In the genomic region with DNA sequence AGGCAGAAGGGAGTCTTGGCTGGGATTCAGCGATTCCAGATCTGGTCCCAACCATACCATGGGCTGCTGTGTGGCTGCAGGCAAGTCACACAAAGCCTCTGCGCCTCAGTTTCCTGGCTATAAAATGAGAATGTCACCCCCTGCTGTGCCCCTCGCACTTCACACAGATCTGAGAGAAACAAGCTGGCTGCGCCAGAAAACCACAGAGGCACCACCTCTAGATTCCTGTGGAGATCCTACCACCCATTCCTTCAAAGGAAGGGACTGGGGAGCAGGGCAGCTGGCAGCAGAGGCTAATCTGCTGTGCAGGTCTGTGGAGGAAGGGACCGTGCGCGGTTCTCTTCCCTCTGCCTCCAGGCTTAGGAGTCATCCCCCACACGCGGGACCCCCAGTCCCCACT, we compare ENCODE assay signal across 10 cellular contexts. TPM values are rescaled to one million over a fixed set of nuclear protein-coding genes. Genes with fewer than 3 reads are reported as not detected.
DNase-seq lines count a peak whose midpoint lies in the region; ATAC-seq, FAIRE-seq and TF ChIP-seq lines count a peak whose summit lies in the region.
"Had no signal": no experiment of that assay in that cellular context is flagged by ENCODE, and none has a peak within 500 bp of the region (broad histone marks: within the 10 kb centered on the region; RNA-seq: fewer than 3 reads in every experiment).

No MANE protein-coding gene starts in this region.

- H3K4me3 ChIP-seq in skin epidermis = peak overlapping the region in 5 of 7 experiments; percentile 26 to 39 (median 30)

- H3K27ac ChIP-seq in skin epidermis = peak overlapping the region; percentile 66 to 97 (median 84)

- DNase-seq in GM19239 (ENCODE audit: insufficient read length, low spot score) (no peak), activated B cell treated with CpG ODN at 0.5 μM for 24 hours (no peak), left cardiac atrium (no peak), NCI-H345 (lab: John Stamatoyannopoulos, UW) (no peak), NCI-H526 treated with DMSO at 0.1 percent for 48 hours (lab: John Stamatoyannopoulos, UW) (no peak)
- DNase-seq: GF-D8 had no signal

- H3K4me3 Mint-ChIP-seq in activated B cell treated with CpG ODN at 0.5 μM for 24 hours = peak overlapping the region; percentile 91

- FAIRE-seq in GM19239 (lab: Jason Lieb, UNC) = peak; percentile 63

- no peak for TF ChIP-seq CTCF in activated B cell treated with CpG ODN at 0.5 μM for 24 hours (IDR thresholded peaks at IDR 0.05)

- H3K4me1 Mint-ChIP-seq in activated B cell treated with CpG ODN at 0.5 μM for 24 hours = peaks cover 24% of the 10 kb centered on the region

- peaks cover 2% of the 10 kb centered on the region for H3K36me3 Mint-ChIP-seq in activated B cell treated with CpG ODN at 0.5 μM for 24 hours (ENCODE audit: low read depth)

- H3K27ac Mint-ChIP-seq in activated B cell treated with CpG ODN at 0.5 μM for 24 hours = peak overlapping the region; percentile 96

- H3K27me3 Mint-ChIP-seq in activated B cell treated with CpG ODN at 0.5 μM for 24 hours = peaks cover 2% of the 10 kb centered on the region

- POLR2A ChIA-PET in activated B cell treated with CpG ODN at 0.5 μM for 24 hours (lab: Charles Lee) = no interaction called here

- CTCF ChIA-PET in activated B cell treated with CpG ODN at 0.5 μM for 24 hours (lab: Charles Lee) = no interaction called here

- ATAC-seq in activated B cell treated with CpG ODN at 0.5 μM for 24 hours (ENCODE audit: low read depth) (no peak), left cardiac atrium (peak; percentile 12 to 22), GM21515 (IDR thresholded peaks at IDR 0.05; ENCODE audit: unreplicated experiment) (no peak), GM19023 (IDR thresholded peaks at IDR 0.05; ENCODE audit: unreplicated experiment) (no peak)

- no peaks in the 10 kb centered on the region for H3K9me3 Mint-ChIP-seq in activated B cell treated with CpG ODN at 0.5 μM for 24 hours

- intact Hi-C loops in activated B cell treated with CpG ODN at 0.5 μM for 24 hours (cut with micrococcal nuclease) (loop anchor here (5.0 kb wide), 1 partner anchor 178 kb away; a partner anchor contains a TSS), left cardiac atrium (cut with DNase I) (no loop called here)

RNA-seq across cellular contexts. Expression of a gene that starts 19.8 kb away (rescaled TPM):
- not detected in 2 replicates for total RNA-seq in activated B cell treated with CpG ODN at 0.5 μM for 24 hours
- under 1 TPM in 1 of 2 donors, not detected in 1; 0.31 TPM for total RNA-seq in left cardiac atrium
- total RNA-seq: OCI-LY7 had no signal

RNA-seq across cellular contexts. Expression of a gene that starts 51.2 kb away (rescaled TPM):
- total RNA-seq in activated B cell treated with CpG ODN at 0.5 μM for 24 hours = 73.4 and 83.5 TPM in 2 replicates
- 10 to 100 TPM; 10.5 to 24.1 TPM for total RNA-seq in left cardiac atrium

Comparison
In these comparisons a context has a peak if more than half of its experiments do, and no peak if none do; other contexts are left out.
1. ATAC-seq: peak in left cardiac atrium (2 of 2); none in activated B cell treated with CpG ODN at 0.5 μM for 24 hours (single experiment), GM21515 (single experiment) and GM19023 (single experiment).